Comparison of ENCODE assay signal across 32 cellular contexts in genomic region chr7:45937862-45938261, GRCh38. TPM values are rescaled to one million over a fixed set of nuclear protein-coding genes. Genes with fewer than 3 reads are reported as not detected.
"Had no signal": no experiment of that assay in that cellular context is flagged by ENCODE, and none has a peak within 500 bp of the region (broad histone marks: within the 10 kb centered on the region; RNA-seq: fewer than 3 reads in every experiment).

No MANE protein-coding gene starts in this region.

- H3K4me2 ChIP-seq: hepatocyte, neural progenitor cell had no signal

- H3K27ac ChIP-seq: esophagus muscularis mucosa, foreskin keratinocyte, gastroesophageal sphincter, heart left ventricle, hepatocyte, left lung, neural progenitor cell, ovary, psoas muscle, skin epidermis, spleen, testis, tibial artery, upper lobe of left lung, uterus had no signal

- FAIRE-seq: colon, endothelial cell of umbilical vein, kidney had no signal

- H3K4me1 ChIP-seq: esophagus muscularis mucosa, foreskin keratinocyte, gastroesophageal sphincter, heart left ventricle, left lung, neural progenitor cell, psoas muscle, spleen, testis, tibial artery, upper lobe of left lung, uterus had no signal

- H2AFZ ChIP-seq: hepatocyte had no signal

- H3K27me3 ChIP-seq: esophagus muscularis mucosa, foreskin keratinocyte, heart left ventricle, hepatocyte, left lung, neural progenitor cell, ovary, testis, tibial artery, upper lobe of left lung, uterus had no signal

- H3K79me2 ChIP-seq: hepatocyte had no signal

- H3K36me3 ChIP-seq: esophagus muscularis mucosa, gastroesophageal sphincter, heart left ventricle, left lung, neural progenitor cell, ovary, spleen, tibial artery, upper lobe of left lung, uterus had no signal

- H3K4me3 ChIP-seq: esophagus muscularis mucosa, gastroesophageal sphincter, heart left ventricle, hepatocyte, left lung, neural progenitor cell, ovary, psoas muscle, skin epidermis, spleen, testis, tibial artery, upper lobe of left lung, uterus had no signal

- ATAC-seq: foreskin keratinocyte; gastroesophageal sphincter; heart left ventricle; left cardiac atrium; left lung; naive thymus-derived CD4-positive, alpha-beta T cell; psoas muscle; right cardiac atrium; stimulated activated memory B cell treated with anti-CD40 and anti-IgM and Interleukin-4, amounts not matched to agents 10 μg/mL and 1 μg/mL and 100 μg/mL, for 72 hours; stimulated activated naive CD8-positive, alpha-beta T cell treated with anti-CD3 and anti-CD28 coated beads, Interleukin-15, Interleukin-2, amounts not matched to agents 100 U/mL and 50 U/mL, for 24 hours had no signal

- DNase-seq: effector memory CD4-positive, alpha-beta T cell; heart left ventricle; kidney; left cardiac atrium; left lung; mesendoderm; midbrain; naive thymus-derived CD4-positive, alpha-beta T cell; nucleus accumbens; ovary; posterior cingulate gyrus; psoas muscle; spleen; stimulated activated CD4-positive, alpha-beta T cell treated with anti-CD3 and anti-CD28 coated beads, Interleukin-4, amount 100 ng/mL, for 4 hours; stimulated activated naive CD8-positive, alpha-beta T cell treated with anti-CD3 and anti-CD28 coated beads, Interleukin-15, Interleukin-2, amounts not matched to agents 100 U/mL and 50 U/mL, for 24 hours; substantia nigra; testis; tibial artery; uterus had no signal

- H3K9me3 ChIP-seq: esophagus muscularis mucosa, gastroesophageal sphincter, heart left ventricle, left lung, ovary, psoas muscle, testis, tibial artery, upper lobe of left lung, uterus had no signal

- H3K9ac ChIP-seq: neural progenitor cell had no signal

RNA-seq across cellular contexts. Expression of gene IGFBP1, which starts 49.6 kb away (rescaled TPM):
- total RNA-seq: esophagus muscularis mucosa; fibroblast of lung; foreskin keratinocyte; gastroesophageal sphincter; kidney; left cardiac atrium; left lung; lower leg skin; naive thymus-derived CD4-positive, alpha-beta T cell; psoas muscle had no signal
- polyA plus RNA-seq: fibroblast of lung; foreskin keratinocyte; heart left ventricle; naive thymus-derived CD4-positive, alpha-beta T cell; psoas muscle had no signal
